In the genomic region with DNA sequence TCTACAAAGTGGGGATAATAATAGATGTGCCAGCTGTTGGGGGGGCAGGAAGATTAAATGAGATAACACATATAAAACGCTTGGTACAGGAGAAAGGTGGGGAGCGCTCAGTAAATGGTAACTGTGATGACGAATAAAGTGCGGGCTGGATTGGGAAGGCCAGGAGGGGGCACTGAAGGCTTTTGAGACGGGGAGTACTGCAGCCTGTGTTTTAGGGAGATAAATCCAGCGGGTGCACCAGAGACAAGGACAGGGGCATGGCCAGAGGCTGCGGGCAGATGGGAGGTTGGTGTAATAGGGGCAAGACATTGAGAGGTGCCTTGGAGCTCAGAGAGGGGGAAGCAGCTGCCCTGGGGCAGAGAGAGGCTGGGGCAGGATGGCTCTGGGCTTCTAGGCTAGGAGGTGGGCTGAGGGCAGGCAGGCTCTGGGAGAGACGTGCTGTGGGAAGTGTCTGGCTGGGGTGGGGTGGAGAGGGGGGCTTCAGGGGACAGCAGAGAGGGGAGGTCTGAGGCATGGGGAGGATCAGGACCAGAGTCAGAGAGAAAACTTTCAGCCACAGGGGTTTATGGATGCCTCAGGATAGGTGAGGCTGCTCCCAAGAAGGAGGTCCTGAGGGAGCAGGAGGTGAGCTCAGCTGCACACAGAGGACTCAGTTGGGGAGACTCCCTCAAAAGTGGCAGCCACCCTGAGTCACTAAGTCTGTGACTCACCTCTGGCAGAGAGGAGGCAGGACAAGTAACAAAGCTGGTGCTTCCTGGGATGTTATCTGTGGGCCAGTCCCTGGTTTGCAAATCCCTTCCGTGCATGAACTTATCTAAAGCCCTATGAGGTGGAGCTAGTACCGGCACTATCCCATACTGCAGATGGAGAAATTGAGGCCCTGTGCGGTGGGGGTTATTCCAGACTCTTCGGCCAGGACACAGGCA, we compare ENCODE assay signal across 8 cellular contexts. TPM values are rescaled to one million over a fixed set of nuclear protein-coding genes. Genes with fewer than 3 reads are reported as not detected.
A peak's percentile ranks its signal among the peaks of the same experiment; 100 is the strongest.
DNase-seq lines count a peak whose midpoint lies in the region; ATAC-seq and FAIRE-seq lines count a peak whose summit lies in the region.

No MANE protein-coding gene starts in this region.

- FAIRE-seq in RCC 7860 (lab: Jason Lieb, UNC) = peak; percentile 74

- peak; percentile 14 for DNase-seq in NCI-H1694 (lab: John Stamatoyannopoulos, UW)
- DNase-seq in NCI-H1694 treated with DMSO at 0.1 percent for 48 hours (lab: John Stamatoyannopoulos, UW) = no peak
- peak; percentile 89 for DNase-seq in RCC 7860 (ENCODE audit: low spot score)
- peak; percentile 57 to 87 for DNase-seq in activated naive CD4-positive, alpha-beta T cell treated with anti-CD3 and anti-CD28 coated beads, Interleukin-2, amount 50 U/mL, for 72 hours (ENCODE audit: low spot score in 2 of 2)
- peak; percentile 51 for DNase-seq in left cardiac atrium
- peak; percentile 39 to 58 for DNase-seq in stimulated activated CD4-positive, alpha-beta T cell treated with anti-CD3 and anti-CD28 coated beads, Interleukin-12 subunit alpha, Interleukin-12 subunit beta, amount 100 ng/mL, for 24 hours (ENCODE audit: low read depth in 2 of 2)

- peak overlapping the region; percentile 90 to 98 for H3K27ac Mint-ChIP-seq in activated naive CD4-positive, alpha-beta T cell treated with anti-CD3 and anti-CD28 coated beads, Interleukin-2, amount 50 U/mL, for 72 hours

- ATAC-seq in activated naive CD4-positive, alpha-beta T cell treated with anti-CD3 and anti-CD28 coated beads, Interleukin-2, amount 50 U/mL, for 72 hours = peak; percentile 58 to 71
- peak in 1 of 2 donors; percentile 20 for ATAC-seq in left cardiac atrium
- ATAC-seq in HG02884 (IDR thresholded peaks at IDR 0.05; ENCODE audit: unreplicated experiment) = no peak
- ATAC-seq in GM21447 (IDR thresholded peaks at IDR 0.05; ENCODE audit: unreplicated experiment) = no peak

- H3K9me3 Mint-ChIP-seq in activated naive CD4-positive, alpha-beta T cell treated with anti-CD3 and anti-CD28 coated beads, Interleukin-2, amount 50 U/mL, for 72 hours = no peaks in the 10 kb centered on the region

- intact Hi-C loops in left cardiac atrium (cut with DNase I) = loop anchor here (2.0 to 5.0 kb wide), 4 partner anchors 31 to 103 kb away; no protein-coding TSS in a partner anchor

- no peaks in the 10 kb centered on the region for H3K36me3 Mint-ChIP-seq in activated naive CD4-positive, alpha-beta T cell treated with anti-CD3 and anti-CD28 coated beads, Interleukin-2, amount 50 U/mL, for 72 hours

RNA-seq across cellular contexts. Expression of a gene that starts 18.9 kb away (rescaled TPM):
- total RNA-seq in activated naive CD4-positive, alpha-beta T cell treated with anti-CD3 and anti-CD28 coated beads, Interleukin-2, amount 50 U/mL, for 72 hours = not detected
- total RNA-seq in left cardiac atrium = not detected

Comparison
In these comparisons a context has a peak if more than half of its experiments do, and no peak if none do; other contexts are left out.
1. ATAC-seq: peak in activated naive CD4-positive, alpha-beta T cell treated with anti-CD3 and anti-CD28 coated beads, Interleukin-2, amount 50 U/mL, for 72 hours (2 of 2); none in HG02884 (single experiment) and GM21447 (single experiment).